In genomic region chr5:3186711-3187450, GRCh38 we compare ENCODE assay signal across 18 cellular contexts.
"Had no signal": no experiment of that assay in that cellular context is flagged by ENCODE, and none has a peak within 500 bp of the region (broad histone marks: within the 10 kb centered on the region; RNA-seq: fewer than 3 reads in every experiment).

No MANE protein-coding gene starts in this region.

- DNase-seq: activated CD4-positive, alpha-beta T cell treated with anti-CD3 and anti-CD28 coated beads for 4 hours; activated CD4-positive, alpha-beta T cell treated with anti-CD3 and anti-CD28 coated beads, Interleukin-2, amount 50 U/mL, for 4 hours; activated naive CD4-positive, alpha-beta T cell treated with Interleukin-2 at 50 U/mL for 16 hours; activated T-cell treated with anti-CD3 and anti-CD28 coated beads for 4 hours; activated T-cell treated with anti-CD3 and anti-CD28 coated beads, Interleukin-2, amount 50 U/mL, for 72 hours; anterior cingulate cortex; effector CD4-positive, alpha-beta T cell; foreskin melanocyte; kidney glomerular epithelial cell; lower lobe of right lung; mesenchymal stem cell; natural killer cell; right lobe of liver; stimulated activated CD4-positive, alpha-beta T cell treated with anti-CD3 and anti-CD28 coated beads, Interleukin-2, amount 100 ng/mL, for 48 hours; stimulated activated naive CD4-positive, alpha-beta T cell treated with Interleukin-2 at 50 U/mL for 16 hours had no signal

- H3K36me3 ChIP-seq: esophagus muscularis mucosa, lower lobe of right lung, right lobe of liver, tibial nerve had no signal

- ATAC-seq: activated T-cell treated with anti-CD3 and anti-CD28 coated beads, Interleukin-2, amount 50 U/mL, for 72 hours; left lobe of liver; lower lobe of right lung; natural killer cell; right lobe of liver had no signal

- H3K9me3 ChIP-seq: esophagus muscularis mucosa, lower lobe of right lung, right lobe of liver, tibial nerve had no signal

- H3K27me3 ChIP-seq: right lobe of liver, tibial nerve had no signal

- H3K4me3 ChIP-seq: esophagus muscularis mucosa, lower lobe of right lung, right lobe of liver, tibial nerve had no signal

- H3K4me1 ChIP-seq: esophagus muscularis mucosa, lower lobe of right lung, right lobe of liver, tibial nerve had no signal
